ENCODE assay signal across 22 cellular contexts in genomic region chr12:111606651-111607232, GRCh38.
"Had no signal": no experiment of that assay in that cellular context is flagged by ENCODE, and none has a peak within 500 bp of the region (broad histone marks: within the 10 kb centered on the region; RNA-seq: fewer than 3 reads in every experiment).

No MANE protein-coding gene starts in this region.

- DNase-seq: activated CD4-positive, alpha-beta T cell treated with anti-CD3 and anti-CD28 coated beads, Interleukin-2, amount 10 ng/mL, durations not matched to agents 7 days and 5 days; activated CD8-positive, alpha-beta memory T cell treated with anti-CD3 and anti-CD28 coated beads, Interleukin-2, amount 10 ng/mL, durations not matched to agents 7 days and 5 days; activated effector memory CD4-positive, alpha-beta T cell treated with anti-CD3 and anti-CD28 coated beads, Interleukin-2, amount 50 U/mL, for 16 hours; activated naive CD4-positive, alpha-beta T cell treated with anti-CD3 and anti-CD28 coated beads, Interleukin-2, amount 10 ng/mL, durations not matched to agents 7 days and 5 days; activated T-cell treated with anti-CD3 and anti-CD28 coated beads for 4 hours; effector CD4-positive, alpha-beta T cell; erythroblast; foreskin keratinocyte; left ventricle myocardium inferior; right lobe of liver; small intestine; stimulated activated CD4-positive, alpha-beta T cell treated with anti-CD3 and anti-CD28 coated beads, Interleukin-2, amount 100 ng/mL, for 24 hours; stimulated activated naive B cell treated with anti-CD40 and anti-IgM and Interleukin-4, amounts not matched to agents 10 μg/mL and 1 μg/mL and 100 μg/mL, for 72 hours had no signal

- H3K27me3 ChIP-seq: foreskin keratinocyte, hepatocyte, right lobe of liver, vagina had no signal

- H3K36me3 ChIP-seq: left ventricle myocardium inferior, right lobe of liver, thoracic aorta, vagina had no signal

- H3K4me1 ChIP-seq: foreskin keratinocyte, left ventricle myocardium inferior, right lobe of liver, vagina had no signal

- H3K9me3 Mint-ChIP-seq: activated CD4-positive, alpha-beta T cell treated with anti-CD3 and anti-CD28 coated beads, Interleukin-2, amount 10 ng/mL, durations not matched to agents 7 days and 5 days; activated CD8-positive, alpha-beta T cell treated with anti-CD3 and anti-CD28 coated beads for 36 hours; activated naive CD4-positive, alpha-beta T cell treated with anti-CD3 and anti-CD28 coated beads, Interleukin-2, amount 10 ng/mL, durations not matched to agents 7 days and 5 days; memory B cell; stimulated activated naive B cell treated with anti-CD40 and anti-IgM and Interleukin-4, amounts not matched to agents 10 μg/mL and 1 μg/mL and 100 μg/mL, for 72 hours; T-cell; T-helper 2 cell treated with Interferon-gamma antibody and Interleukin-4, amounts not matched to agents 5 μg/mL and 100 μg/mL, for 36 hours; type B pancreatic cell had no signal

- H3K27ac Mint-ChIP-seq: activated CD4-positive, alpha-beta T cell treated with anti-CD3 and anti-CD28 coated beads, Interleukin-2, amount 10 ng/mL, durations not matched to agents 7 days and 5 days; activated CD8-positive, alpha-beta memory T cell treated with anti-CD3 and anti-CD28 coated beads, Interleukin-2, amount 10 ng/mL, durations not matched to agents 7 days and 5 days; activated CD8-positive, alpha-beta T cell treated with anti-CD3 and anti-CD28 coated beads for 36 hours; activated naive CD4-positive, alpha-beta T cell treated with anti-CD3 and anti-CD28 coated beads, Interleukin-2, amount 10 ng/mL, durations not matched to agents 7 days and 5 days; memory B cell; stimulated activated naive B cell treated with anti-CD40 and anti-IgM and Interleukin-4, amounts not matched to agents 10 μg/mL and 1 μg/mL and 100 μg/mL, for 72 hours; T-cell; T-helper 2 cell treated with Interferon-gamma antibody and Interleukin-4, amounts not matched to agents 5 μg/mL and 100 μg/mL, for 36 hours; type B pancreatic cell had no signal

- H3K9me3 ChIP-seq: left ventricle myocardium inferior, right lobe of liver, thoracic aorta, vagina had no signal

- H3K4me3 ChIP-seq: hepatocyte, left ventricle myocardium inferior, right lobe of liver, thoracic aorta, vagina had no signal

- H3K27ac ChIP-seq: foreskin keratinocyte, hepatocyte, left ventricle myocardium inferior, right lobe of liver, thoracic aorta, vagina, VCaP had no signal

- H3K4me1 Mint-ChIP-seq: activated CD4-positive, alpha-beta T cell treated with anti-CD3 and anti-CD28 coated beads, Interleukin-2, amount 10 ng/mL, durations not matched to agents 7 days and 5 days; activated naive CD4-positive, alpha-beta T cell treated with anti-CD3 and anti-CD28 coated beads, Interleukin-2, amount 10 ng/mL, durations not matched to agents 7 days and 5 days; memory B cell; stimulated activated naive B cell treated with anti-CD40 and anti-IgM and Interleukin-4, amounts not matched to agents 10 μg/mL and 1 μg/mL and 100 μg/mL, for 72 hours; T-cell had no signal

- H3K36me3 Mint-ChIP-seq: activated CD8-positive, alpha-beta memory T cell treated with anti-CD3 and anti-CD28 coated beads, Interleukin-2, amount 10 ng/mL, durations not matched to agents 7 days and 5 days; activated naive CD4-positive, alpha-beta T cell treated with anti-CD3 and anti-CD28 coated beads, Interleukin-2, amount 10 ng/mL, durations not matched to agents 7 days and 5 days; memory B cell; stimulated activated naive B cell treated with anti-CD40 and anti-IgM and Interleukin-4, amounts not matched to agents 10 μg/mL and 1 μg/mL and 100 μg/mL, for 72 hours; T-cell; type B pancreatic cell had no signal

- H3K27me3 Mint-ChIP-seq: activated CD4-positive, alpha-beta T cell treated with anti-CD3 and anti-CD28 coated beads, Interleukin-2, amount 10 ng/mL, durations not matched to agents 7 days and 5 days; activated CD8-positive, alpha-beta T cell treated with anti-CD3 and anti-CD28 coated beads for 36 hours; memory B cell; stimulated activated naive B cell treated with anti-CD40 and anti-IgM and Interleukin-4, amounts not matched to agents 10 μg/mL and 1 μg/mL and 100 μg/mL, for 72 hours; T-cell; type B pancreatic cell had no signal

- H3K4me3 Mint-ChIP-seq: activated CD4-positive, alpha-beta T cell treated with anti-CD3 and anti-CD28 coated beads, Interleukin-2, amount 10 ng/mL, durations not matched to agents 7 days and 5 days; activated CD8-positive, alpha-beta memory T cell treated with anti-CD3 and anti-CD28 coated beads, Interleukin-2, amount 10 ng/mL, durations not matched to agents 7 days and 5 days; activated CD8-positive, alpha-beta T cell treated with anti-CD3 and anti-CD28 coated beads for 36 hours; activated naive CD4-positive, alpha-beta T cell treated with anti-CD3 and anti-CD28 coated beads, Interleukin-2, amount 10 ng/mL, durations not matched to agents 7 days and 5 days; memory B cell; stimulated activated naive B cell treated with anti-CD40 and anti-IgM and Interleukin-4, amounts not matched to agents 10 μg/mL and 1 μg/mL and 100 μg/mL, for 72 hours; T-cell; T-helper 2 cell treated with Interferon-gamma antibody and Interleukin-4, amounts not matched to agents 5 μg/mL and 100 μg/mL, for 36 hours; type B pancreatic cell had no signal
